Comparison of ENCODE assay signal across 8 cellular contexts in genomic region chr14:51283402-51283825, GRCh38. TPM values are rescaled to one million over a fixed set of nuclear protein-coding genes. Genes with fewer than 3 reads are reported as not detected.
A peak's percentile ranks its signal among the peaks of the same experiment; 100 is the strongest.
DNase-seq lines count a peak whose midpoint lies in the region; ATAC-seq, FAIRE-seq and TF ChIP-seq lines count a peak whose summit lies in the region.

No MANE protein-coding gene starts in this region.

- H3K79me1 ChIP-seq in trophoblast cell (ENCODE audit: low read length) = peaks cover 17% of the 10 kb centered on the region

- no peak overlapping the region for H3K4ac ChIP-seq in trophoblast cell (ENCODE audit: low read depth, low read length)

- H2BK12ac ChIP-seq in trophoblast cell (ENCODE audit: low read length) = no peak overlapping the region

- H3K4me3 ChIP-seq in AG04449 (ENCODE audit: low read depth, low read length) = no peak overlapping the region
- H3K4me3 ChIP-seq in gastroesophageal sphincter = no peak overlapping the region
- H3K4me3 ChIP-seq in trophoblast cell (ENCODE audit: low read depth, low read length) = no peak overlapping the region

- peaks cover 3% of the 10 kb centered on the region for H3K36me3 Mint-ChIP-seq in T-helper 17 cell (ENCODE audit: low read depth)

- H3K9me3 ChIP-seq in gastroesophageal sphincter (no peaks in the 10 kb centered on the region), trophoblast cell (ENCODE audit: insufficient read depth, low read depth, low read length) (peaks cover 2% of the 10 kb centered on the region), T-helper 17 cell (ENCODE audit: control insufficient read depth, low read length, poor library complexity, severe bottlenecking) (no peaks in the 10 kb centered on the region)

- TF ChIP-seq CTCF in AG04449 (IDR thresholded peaks at IDR 0.05; ENCODE audit: insufficient read depth, low read length, missing control alignments) (peak; percentile 38), gastroesophageal sphincter (IDR thresholded peaks at IDR 0.05) (peak; percentile 81 to 96 (median 86))

- 15 to 19% methylated on average over 3 of the region's 3 CpGs for WGBS in gastroesophageal sphincter (ENCODE audit: low coverage in 1 of 2), 2 donors
- WGBS in trophoblast cell (ENCODE audit: extremely low coverage, insufficient coverage, insufficient read length) = no CpG with 5 or more reads among the region's 3 CpGs

- H3K4me1 Mint-ChIP-seq in T-helper 17 cell = peaks cover 2% of the 10 kb centered on the region

- no peak overlapping the region for H3K14ac ChIP-seq in trophoblast cell (ENCODE audit: low read length)

- peak; percentile 97 for FAIRE-seq in TTC549 (lab: Jason Lieb, UNC)

- no peak overlapping the region for H3K23ac ChIP-seq in trophoblast cell (ENCODE audit: low read length)

- no peak overlapping the region for H3K9ac ChIP-seq in trophoblast cell (ENCODE audit: low read length)

- H4K8ac ChIP-seq in trophoblast cell (ENCODE audit: low read depth, low read length) = no peak overlapping the region

- H3K79me2 ChIP-seq in trophoblast cell (ENCODE audit: control insufficient read depth, insufficient read depth, low read length, poor library complexity) = peaks cover 2% of the 10 kb centered on the region

- DNase-seq in AG04449 (ENCODE audit: low read depth, low spot score) (peak; percentile 77), GM19238 (ENCODE audit: insufficient read length, low spot score) (peak; percentile 11), NCI-H2029 (lab: John Stamatoyannopoulos, UW) (peak; percentile 75), trophoblast cell (peak; percentile 44 to 95), T-helper 17 cell (no peak)

- TF ChIP-seq POLR2A in gastroesophageal sphincter (IDR thresholded peaks at IDR 0.05) = no peak

- no peak overlapping the region for H2BK120ac ChIP-seq in trophoblast cell (ENCODE audit: insufficient read depth, low read length, poor library complexity)

- ATAC-seq in gastroesophageal sphincter (peak; percentile 76), T-helper 17 cell (no peak), GM21447 (IDR thresholded peaks at IDR 0.05; ENCODE audit: unreplicated experiment) (no peak)

- CTCF ChIA-PET in AG04449 (lab: Yijun Ruan, JAX) = interaction anchor here (0.6 to 14.0 kb wide), 96 partner anchors 9 to 711 kb away, joined by 3 to 429 read pairs (median 6); partner anchors contain the start of gene FRMD6

- H3K27me3 Mint-ChIP-seq in T-helper 17 cell = no peaks in the 10 kb centered on the region

- POLR2A ChIA-PET in AG04449 (lab: Yijun Ruan, JAX) = interaction anchor here (0.6 to 1.7 kb wide), 6 partner anchors 112 to 416 kb away, joined by 3 to 6 read pairs (median 3); partner anchors contain the start of gene FRMD6

- H3K18ac ChIP-seq in trophoblast cell (ENCODE audit: low read length) = no peak overlapping the region

- no peak overlapping the region for H4K91ac ChIP-seq in trophoblast cell (ENCODE audit: low read depth, low read length)

- H3K4me2 ChIP-seq in trophoblast cell (ENCODE audit: low read length) = no peak overlapping the region

- H2AK5ac ChIP-seq in trophoblast cell (ENCODE audit: low read length) = no peak overlapping the region

- no peak for TF ChIP-seq EP300 in gastroesophageal sphincter (IDR thresholded peaks at IDR 0.05)

- H3K27ac Mint-ChIP-seq in T-helper 17 cell = no peak overlapping the region

- H3K27me3 ChIP-seq in gastroesophageal sphincter = no peaks in the 10 kb centered on the region
- H3K27me3 ChIP-seq in trophoblast cell (ENCODE audit: insufficient read depth, low read length) = no peaks in the 10 kb centered on the region

- no peak overlapping the region for H3K4me3 Mint-ChIP-seq in T-helper 17 cell

- no peak overlapping the region for H4K12ac ChIP-seq in trophoblast cell (ENCODE audit: low read depth, low read length)

- no peak overlapping the region for H3K27ac ChIP-seq in gastroesophageal sphincter
- no peak overlapping the region for H3K27ac ChIP-seq in trophoblast cell (ENCODE audit: low read depth, low read length)

- no peak overlapping the region for H2BK5ac ChIP-seq in trophoblast cell (ENCODE audit: low read depth, low read length, poor library complexity)

- H3K4me1 ChIP-seq in gastroesophageal sphincter (peaks cover 0 to 8% (median 0%) of the 10 kb centered on the region in 3 donors), trophoblast cell (ENCODE audit: control insufficient read depth in 1 of 2, insufficient read depth in 2 of 2, low read length in 2 of 2) (peaks cover 2% of the 10 kb centered on the region in 2 experiments)

- no peak overlapping the region for H2AFZ ChIP-seq in trophoblast cell (ENCODE audit: insufficient read depth, low read length, poor library complexity)

- H3K36me3 ChIP-seq in gastroesophageal sphincter = no peaks in the 10 kb centered on the region
- H3K36me3 ChIP-seq in trophoblast cell (ENCODE audit: control insufficient read depth in 1 of 2, insufficient read depth in 2 of 2, low read length in 2 of 2) = no peaks in the 10 kb centered on the region

RNA-seq across cellular contexts. Expression of gene TMX1, which starts 43.4 kb away (rescaled TPM):
- total RNA-seq in gastroesophageal sphincter = 10 to 100 TPM; 20.9 to 33.0 (median 26.5) TPM
- 26.8 and 27.2 TPM in 2 replicates for polyA plus RNA-seq in trophoblast cell (2013)
- 10 to 100 TPM; 16.5 to 19.4 TPM for total RNA-seq in T-helper 17 cell

Comparison
In these comparisons a context has a peak if more than half of its experiments do, and no peak if none do; other contexts are left out.
1. DNase-seq: peak in AG04449 (single experiment), GM19238 (single experiment), NCI-H2029 (single experiment) and trophoblast cell (2 of 2); none in T-helper 17 cell (0 of 3).